Comparison of ENCODE assay signal across 1 cellular context in the genomic region with DNA sequence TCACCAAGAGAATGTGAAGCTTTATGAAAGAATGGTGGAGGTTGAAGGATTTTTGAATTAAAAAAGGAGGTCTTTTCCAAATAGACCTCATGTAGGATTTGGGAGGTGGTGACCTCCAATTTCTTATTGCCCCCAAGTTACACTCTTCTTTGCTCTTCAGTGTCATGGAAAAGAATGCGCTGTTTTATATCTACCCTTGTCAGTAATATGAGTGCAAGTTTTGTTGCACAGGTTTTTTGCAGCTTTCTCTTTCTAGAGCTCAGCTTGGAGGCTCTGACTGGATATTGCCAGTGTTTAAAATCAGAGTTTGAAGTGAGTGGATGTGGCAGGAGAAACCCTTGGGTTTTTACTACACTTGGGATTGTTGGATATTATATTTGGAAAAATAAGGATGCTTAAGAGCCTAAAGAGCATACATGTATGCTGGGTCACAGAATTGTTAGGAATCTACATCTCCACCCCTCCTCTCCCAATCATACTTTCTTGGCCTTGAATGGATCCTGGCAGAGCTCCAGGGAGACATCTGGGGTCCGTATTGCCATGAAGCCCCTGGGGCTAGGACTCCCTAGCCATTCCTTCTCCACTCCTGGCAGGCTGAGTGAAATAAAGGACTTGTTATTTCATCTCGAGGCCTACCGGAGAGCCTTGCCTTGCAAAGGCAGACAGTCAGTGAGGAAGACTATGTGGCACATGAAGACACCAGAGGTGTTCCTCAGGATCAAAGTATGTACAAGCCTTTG.
TF ChIP-seq lines count a peak whose summit lies in the region.

No MANE protein-coding gene starts in this region.

TF ChIP-seq in HepG2, 621 proteins besides CTCF, POLR2A, EP300 and RAD21 (continued from another document and continues in another):
- TF ChIP-seq PREB (CRISPR knock-in tag; IDR thresholded peaks at IDR 0.05) (no peak), ZNF468 (CRISPR knock-in tag; IDR thresholded peaks at IDR 0.05) (no peak), SRSF4 (IDR thresholded peaks at IDR 0.05; ENCODE audit: low read depth, low read length, poor library complexity, severe bottlenecking) (no peak), NFAT5 (CRISPR knock-in tag; IDR thresholded peaks at IDR 0.05) (no peak), HNRNPK (IDR thresholded peaks at IDR 0.05; ENCODE audit: low read depth, low read length, poor library complexity, severe bottlenecking) (no peak), ZNF773 (CRISPR knock-in tag; IDR thresholded peaks at IDR 0.05; ENCODE audit: borderline replicate concordance) (no peak), ZNF780A (CRISPR knock-in tag; IDR thresholded peaks at IDR 0.05) (no peak), RBFOX2 (IDR thresholded peaks at IDR 0.05; ENCODE audit: low read depth, low read length) (peak; percentile 76), ZNF446 (CRISPR knock-in tag; IDR thresholded peaks at IDR 0.05) (no peak), ADNP (CRISPR knock-in tag; IDR thresholded peaks at IDR 0.05) (no peak), AGO2 (optimal IDR thresholded peaks at IDR 0.05; ENCODE audit: low read depth, low read length) (peak; percentile 91), ZNF616 (CRISPR knock-in tag; IDR thresholded peaks at IDR 0.05; ENCODE audit: low read depth) (no peak), ZNF607 (CRISPR knock-in tag; IDR thresholded peaks at IDR 0.05; ENCODE audit: borderline replicate concordance) (no peak), ZNF331 (CRISPR knock-in tag; IDR thresholded peaks at IDR 0.05) (0 out of 2 replicates have a peak, but pooled peaks have one; percentile 24), ZNF749 (CRISPR knock-in tag; IDR thresholded peaks at IDR 0.05; ENCODE audit: borderline replicate concordance) (0 out of 2 replicates have a peak, but pooled peaks have one; percentile 16), NCOA5 (CRISPR knock-in tag; IDR thresholded peaks at IDR 0.05) (peak; percentile 93), ZNF644 (CRISPR knock-in tag; IDR thresholded peaks at IDR 0.05; ENCODE audit: low read depth) (no peak), KDM3A (CRISPR knock-in tag; IDR thresholded peaks at IDR 0.05; ENCODE audit: low read depth) (no peak), MEIS1 (CRISPR knock-in tag; IDR thresholded peaks at IDR 0.05; ENCODE audit: borderline replicate concordance) (no peak), PAF1 (CRISPR knock-in tag; IDR thresholded peaks at IDR 0.05) (peak; percentile 97), XBP1 (CRISPR knock-in tag; IDR thresholded peaks at IDR 0.05) (peak; percentile 27; the same call in 1 of the 2 replicates), ZNF160 (CRISPR knock-in tag; IDR thresholded peaks at IDR 0.05) (peak; percentile 63; the same call in 1 of the 2 replicates), SMARCE1 (IDR thresholded peaks at IDR 0.05; ENCODE audit: borderline replicate concordance) (no peak), ZNF260 (CRISPR knock-in tag; IDR thresholded peaks at IDR 0.05; ENCODE audit: borderline replicate concordance, low read depth) (no peak), NFYB (CRISPR knock-in tag; IDR thresholded peaks at IDR 0.05) (peak; percentile 7; the same call in 1 of the 2 replicates), TBX2 (CRISPR knock-in tag; IDR thresholded peaks at IDR 0.05; ENCODE audit: borderline replicate concordance) (peak; percentile 31; the same call in 1 of the 2 replicates), ZNF747 (CRISPR knock-in tag; IDR thresholded peaks at IDR 0.05; ENCODE audit: borderline replicate concordance) (no peak), ZUFSP (CRISPR knock-in tag; IDR thresholded peaks at IDR 0.05; ENCODE audit: borderline replicate concordance) (no peak), DPF2 (CRISPR knock-in tag; IDR thresholded peaks at IDR 0.05; ENCODE audit: borderline replicate concordance, low read depth) (no peak), LRRFIP1 (CRISPR knock-in tag; conservative IDR thresholded peaks at IDR 0.05) (no peak), MTF2 (CRISPR knock-in tag; IDR thresholded peaks at IDR 0.05; ENCODE audit: borderline replicate concordance) (no peak), KLF9 (CRISPR knock-in tag; IDR thresholded peaks at IDR 0.05; ENCODE audit: low read depth) (no peak), ZNF326 (CRISPR knock-in tag; IDR thresholded peaks at IDR 0.05; ENCODE audit: borderline replicate concordance) (no peak; the same call in 1 of the 2 replicates), ZNF124 (CRISPR knock-in tag; IDR thresholded peaks at IDR 0.05) (0 out of 2 replicates have a peak, but pooled peaks have one; percentile 20), ZNF768 (CRISPR knock-in tag; IDR thresholded peaks at IDR 0.05) (no peak), FOXA1 (IDR thresholded peaks at IDR 0.05) (no peak), FOXA1 (CRISPR knock-in tag; IDR thresholded peaks at IDR 0.05) (no peak), NONO (IDR thresholded peaks at IDR 0.05) (no peak), NONO (CRISPR knock-in tag; conservative IDR thresholded peaks at IDR 0.05) (no peak; the same call in 1 of the 2 replicates), ZNF264 (CRISPR knock-in tag; IDR thresholded peaks at IDR 0.05) (0 out of 2 replicates have a peak, but pooled peaks have one; percentile 57), TFDP2 (CRISPR knock-in tag; IDR thresholded peaks at IDR 0.05) (0 out of 2 replicates have a peak, but pooled peaks have one; percentile 32), RBM22 (optimal IDR thresholded peaks at IDR 0.05; ENCODE audit: low read length) (peak; percentile 100), CEBPB (IDR thresholded peaks at IDR 0.05; ENCODE audit: borderline replicate concordance, low read depth, low read length) (no peak), ZMAT3 (CRISPR knock-in tag; conservative IDR thresholded peaks at IDR 0.05) (0 out of 2 replicates have a peak, but pooled peaks have one; percentile 34), NFIB (CRISPR knock-in tag; IDR thresholded peaks at IDR 0.05; ENCODE audit: borderline replicate concordance) (no peak), PRDM15 (CRISPR knock-in tag; IDR thresholded peaks at IDR 0.05) (0 out of 2 replicates have a peak, but pooled peaks have one; percentile 26), POGZ (CRISPR knock-in tag; IDR thresholded peaks at IDR 0.05) (no peak), CEBPG (CRISPR knock-in tag; IDR thresholded peaks at IDR 0.05) (no peak)
- TF ChIP-seq, protein P1, sequence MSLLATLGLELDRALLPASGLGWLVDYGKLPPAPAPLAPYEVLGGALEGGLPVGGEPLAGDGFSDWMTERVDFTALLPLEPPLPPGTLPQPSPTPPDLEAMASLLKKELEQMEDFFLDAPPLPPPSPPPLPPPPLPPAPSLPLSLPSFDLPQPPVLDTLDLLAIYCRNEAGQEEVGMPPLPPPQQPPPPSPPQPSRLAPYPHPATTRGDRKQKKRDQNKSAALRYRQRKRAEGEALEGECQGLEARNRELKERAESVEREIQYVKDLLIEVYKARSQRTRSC (CRISPR knock-in tag; IDR thresholded peaks at IDR 0.05; ENCODE audit: low read depth) = no peak
